In the genomic region with DNA sequence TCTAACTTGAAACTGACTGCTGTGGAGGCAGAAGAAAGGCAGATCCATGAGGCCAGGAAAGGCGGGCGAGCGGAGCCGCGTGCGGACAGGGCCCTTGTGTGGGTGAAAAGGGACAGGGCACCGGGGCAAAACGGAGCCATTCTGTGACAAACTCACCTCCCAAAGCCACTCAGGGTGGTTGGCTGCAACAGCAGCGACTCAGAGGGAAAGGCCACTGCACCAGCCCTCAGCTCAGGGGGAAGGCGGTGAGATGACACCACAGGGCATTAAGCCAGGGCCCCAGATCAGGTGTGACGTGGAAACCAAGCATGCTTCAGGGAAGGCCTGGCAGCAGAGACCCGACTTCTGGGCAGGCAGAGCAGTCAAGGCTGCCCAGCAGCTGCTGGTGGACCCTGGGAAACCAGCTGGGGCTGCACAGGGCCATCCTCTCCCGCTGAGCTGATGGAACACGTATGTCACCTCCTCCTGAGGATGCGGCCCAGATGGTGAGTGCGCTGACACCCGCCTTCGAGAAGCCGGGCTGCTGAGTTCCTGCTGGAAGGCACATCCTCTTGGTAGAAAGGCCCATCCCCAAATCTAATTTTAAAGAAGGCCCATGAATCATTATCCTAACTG, we compare ENCODE assay signal across 17 cellular contexts.
DNase-seq lines count a peak whose midpoint lies in the region; ATAC-seq and TF ChIP-seq lines count a peak whose summit lies in the region.
"Had no signal": no experiment of that assay in that cellular context is flagged by ENCODE, and none has a peak within 500 bp of the region (broad histone marks: within the 10 kb centered on the region; RNA-seq: fewer than 3 reads in every experiment).

No MANE protein-coding gene starts in this region.

- H3K79me2 ChIP-seq in DND-41 (ENCODE audit: insufficient read depth, low read length), result no peaks in the 10 kb centered on the region

- no peak overlapping the region for H3K4me3 ChIP-seq in A673 (ENCODE audit: low read depth, low read length, poor library complexity, severe bottlenecking)
- no peak overlapping the region for H3K4me3 ChIP-seq in DND-41 (ENCODE audit: low read depth in 1 of 2, low read length in 2 of 2)
- H3K4me3 ChIP-seq in CD8-positive, alpha-beta T cell (ENCODE audit: low read depth, low read length), result no peak overlapping the region
- H3K4me3 ChIP-seq: prostate gland, tibial nerve had no signal

- no peaks in the 10 kb centered on the region for H4K20me1 ChIP-seq in DND-41 (ENCODE audit: insufficient read depth, low read length)

- H3K9me3 Mint-ChIP-seq in activated T-helper 17 cell treated with anti-CD3 and anti-CD28 coated beads, Interleukin-2, amount 50 U/mL, for 72 hours, result peaks cover 18% of the 10 kb centered on the region
- H3K9me3 Mint-ChIP-seq in CD8-positive, alpha-beta T cell, result peaks cover 16% of the 10 kb centered on the region

- no peak overlapping the region for H2AFZ ChIP-seq in DND-41 (ENCODE audit: low read depth, low read length)

- DNase-seq in A673 (ENCODE audit: low spot score) (no peak), DND-41 (peak; percentile 15), mesenteric fat pad (ENCODE audit: low spot score) (peak; percentile 88), DMS 273 treated with DMSO at 0.1 percent for 48 hours (lab: John Stamatoyannopoulos, UW) (no peak)
- DNase-seq in CD8-positive, alpha-beta T cell, result no peak
- DNase-seq: activated CD8-positive, alpha-beta memory T cell treated with anti-CD3 and anti-CD28 coated beads, Interleukin-2, amount 50 U/mL, for 4 hours; Calu3; NCI-H1105 treated with DMSO at 0.1 percent for 48 hours; NCI-H748 treated with DMSO at 0.1 percent for 48 hours; T-cell had no signal

- CTCF ChIA-PET in A673 (lab: Charles Lee), result no interaction called here
- CTCF ChIA-PET in CD8-positive, alpha-beta T cell (lab: Charles Lee), result interaction anchor here (1.1 kb wide), 1 partner anchor 19 kb away, joined by 3 read pairs; no protein-coding TSS in a partner anchor

- H3K27me3 ChIP-seq in A673 (replicated peaks; ENCODE audit: insufficient read depth, low read depth, low read length, poor library complexity) (no peaks in the 10 kb centered on the region), DND-41 (ENCODE audit: insufficient read depth, low read length, poor library complexity) (no peaks in the 10 kb centered on the region)
- no peaks in the 10 kb centered on the region for H3K27me3 ChIP-seq in CD8-positive, alpha-beta T cell (ENCODE audit: insufficient read depth, low read length)
- H3K27me3 ChIP-seq: tibial nerve had no signal

- TF ChIP-seq CTCF in A673 (conservative IDR thresholded peaks at IDR 0.05; ENCODE audit: low read depth, low read length), result no peak
- no peak for TF ChIP-seq CTCF in DND-41 (IDR thresholded peaks at IDR 0.05; ENCODE audit: borderline replicate concordance, extremely low read depth, low read length, poor library complexity, severe bottlenecking)
- no peak for TF ChIP-seq CTCF in CD8-positive, alpha-beta T cell (IDR thresholded peaks at IDR 0.05)

- H3K36me3 Mint-ChIP-seq in activated T-helper 17 cell treated with anti-CD3 and anti-CD28 coated beads, Interleukin-2, amount 50 U/mL, for 72 hours (ENCODE audit: low read depth), result peaks cover 12% of the 10 kb centered on the region
- H3K36me3 Mint-ChIP-seq in CD8-positive, alpha-beta T cell, result peaks cover 12% of the 10 kb centered on the region

- H3K4me3 Mint-ChIP-seq in activated T-helper 17 cell treated with anti-CD3 and anti-CD28 coated beads, Interleukin-2, amount 50 U/mL, for 72 hours, result peak overlapping the region; percentile 82
- H3K4me3 Mint-ChIP-seq in CD8-positive, alpha-beta T cell, result no peak overlapping the region
- H3K4me3 Mint-ChIP-seq: central memory CD8-positive, alpha-beta T cell; T-cell had no signal

- ATAC-seq in DND-41 (ENCODE audit: insufficient read depth, low read depth), result no peak
- ATAC-seq in activated T-helper 17 cell treated with anti-CD3 and anti-CD28 coated beads, Interleukin-2, amount 50 U/mL, for 72 hours (replicated peaks), result no peak
- no peak for ATAC-seq in GM19395 (IDR thresholded peaks at IDR 0.05; ENCODE audit: unreplicated experiment)
- no peak for ATAC-seq in GM21737 (IDR thresholded peaks at IDR 0.05; ENCODE audit: unreplicated experiment)
- no peak for ATAC-seq in CD8-positive, alpha-beta T cell
- ATAC-seq: left lobe of liver, T-cell had no signal

- no peaks in the 10 kb centered on the region for H3K27me3 Mint-ChIP-seq in activated T-helper 17 cell treated with anti-CD3 and anti-CD28 coated beads, Interleukin-2, amount 50 U/mL, for 72 hours
- H3K27me3 Mint-ChIP-seq in CD8-positive, alpha-beta T cell (ENCODE audit: low read depth), result no peaks in the 10 kb centered on the region
- H3K27me3 Mint-ChIP-seq: central memory CD8-positive, alpha-beta T cell; T-cell had no signal

- H3K4me2 ChIP-seq in DND-41 (ENCODE audit: insufficient read depth, low read length), result peak overlapping the region; percentile 79; the same call in 1 of the 2 replicates

- H3K9me3 ChIP-seq in A673 (ENCODE audit: low read depth, low read length, poor library complexity, severe bottlenecking), result peaks cover 20% of the 10 kb centered on the region
- peaks cover 16% of the 10 kb centered on the region for H3K9me3 ChIP-seq in DND-41 (ENCODE audit: insufficient read depth, low read length, severe bottlenecking)
- H3K9me3 ChIP-seq in CD8-positive, alpha-beta T cell (ENCODE audit: low read length), result peaks cover 8% of the 10 kb centered on the region
- H3K9me3 ChIP-seq: prostate gland had no signal

- peaks cover 33% of the 10 kb centered on the region for H3K4me1 ChIP-seq in A673 (ENCODE audit: insufficient read depth, low read length, poor library complexity, severe bottlenecking)
- H3K4me1 ChIP-seq in DND-41 (ENCODE audit: insufficient read depth, low read length), result peaks cover 75% of the 10 kb centered on the region
- H3K4me1 ChIP-seq in CD8-positive, alpha-beta T cell (ENCODE audit: insufficient read depth, low read length), result peaks cover 16% of the 10 kb centered on the region

- H3K27ac Mint-ChIP-seq in activated T-helper 17 cell treated with anti-CD3 and anti-CD28 coated beads, Interleukin-2, amount 50 U/mL, for 72 hours, result peak overlapping the region; percentile 69
- no peak overlapping the region for H3K27ac Mint-ChIP-seq in CD8-positive, alpha-beta T cell
- H3K27ac Mint-ChIP-seq: T-cell had no signal

- POLR2A ChIA-PET in A673 (lab: Charles Lee; ENCODE audit: low non-redundant PET), result no interaction called here
- POLR2A ChIA-PET in CD8-positive, alpha-beta T cell (lab: Charles Lee), result no interaction called here

- no peaks in the 10 kb centered on the region for H3K36me3 ChIP-seq in A673 (ENCODE audit: insufficient read depth, low read length, poor library complexity, severe bottlenecking)
- H3K36me3 ChIP-seq in DND-41 (ENCODE audit: insufficient read depth, low read length), result peaks cover 4% of the 10 kb centered on the region; the same call in 1 of the 2 replicates
- no peaks in the 10 kb centered on the region for H3K36me3 ChIP-seq in CD8-positive, alpha-beta T cell (ENCODE audit: insufficient read depth, low read length)
- H3K36me3 ChIP-seq: prostate gland had no signal

- H3K9ac ChIP-seq in DND-41 (ENCODE audit: low read depth, low read length), result peak overlapping the region; percentile 44

- BruUV-seq in A673 (replicated peaks; lab: Mats Ljungman, UMichigan), result no TSS peak

- H3K27ac ChIP-seq in A673 (ENCODE audit: low read depth, low read length, poor library complexity, severe bottlenecking) (peak overlapping the region; percentile 24), DND-41 (ENCODE audit: low read length) (peak overlapping the region; percentile 89)
- H3K27ac ChIP-seq in CD8-positive, alpha-beta T cell (ENCODE audit: low read depth, low read length), result no peak overlapping the region

- peaks cover 29% of the 10 kb centered on the region for H3K4me1 Mint-ChIP-seq in activated T-helper 17 cell treated with anti-CD3 and anti-CD28 coated beads, Interleukin-2, amount 50 U/mL, for 72 hours
- H3K4me1 Mint-ChIP-seq in CD8-positive, alpha-beta T cell (ENCODE audit: low read depth), result peaks cover 17% of the 10 kb centered on the region

- intact Hi-C loops in A673 (cut with micrococcal nuclease; ENCODE audit: unreplicated experiment), result loop anchor here (5.0 kb wide), 1 partner anchor 42 kb away; no protein-coding TSS in a partner anchor
- intact Hi-C loops in CD8-positive, alpha-beta T cell (cut with DNase I, micrococcal nuclease), result loop anchor here in 1 of 2 experiments (5.0 kb wide), 1 partner anchor 73 kb away; no protein-coding TSS in a partner anchor

Comparison
In these comparisons a context has a peak if more than half of its experiments do, and no peak if none do; other contexts are left out.
1. DNase-seq: peak in DND-41 (single experiment) and mesenteric fat pad (single experiment); none in A673 (single experiment), CD8-positive, alpha-beta T cell (0 of 7) and DMS 273 treated with DMSO at 0.1 percent for 48 hours (single experiment).